7 cellular contexts compared by ENCODE assay signal in the genomic region with DNA sequence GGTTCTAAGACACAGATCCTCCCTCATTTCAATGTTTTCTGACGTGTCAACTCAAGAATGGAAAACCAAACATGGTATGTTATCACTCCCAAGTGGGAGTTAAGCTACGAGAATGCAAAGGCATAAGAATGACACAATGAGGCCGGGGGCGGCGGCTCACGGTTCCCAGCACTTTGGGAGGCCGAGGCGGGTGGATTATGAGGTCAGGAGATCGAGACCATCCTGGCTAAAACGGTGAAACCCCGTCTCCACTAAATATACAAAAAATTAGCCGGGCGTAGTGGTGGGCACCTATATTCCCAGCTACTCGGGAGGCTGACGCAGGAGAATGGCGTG. TPM values are rescaled to one million over a fixed set of nuclear protein-coding genes. Genes with fewer than 3 reads are reported as not detected.
DNase-seq lines count a peak whose midpoint lies in the region; ATAC-seq and TF ChIP-seq lines count a peak whose summit lies in the region.
"Not testable (repeated sequence)": the region's sequence is repeated elsewhere in the genome, so short reads cannot be mapped to it uniquely, and the experiment has no call there.

No MANE protein-coding gene starts in this region.

- H3K4me3 ChIP-seq in Caco-2 (ENCODE audit: low read depth, low read length); PC-9; choroid plexus epithelial cell (ENCODE audit: low read depth, low read length): not testable (repeated sequence)
- H3K4me3 ChIP-seq in HCT116 (replicated peaks in 1 of 2; ENCODE audit: low read depth in 1 of 2, low read length in 2 of 2) = peak overlapping the region; percentile 3 to 35; a peak in 3 of 4 replicates

- H3K27ac Mint-ChIP-seq in Caco-2 (ENCODE audit: unreplicated experiment) = peak overlapping the region; percentile 87
- H3K27ac Mint-ChIP-seq in WTC11 = peak overlapping the region; percentile 39
- H3K27ac Mint-ChIP-seq in mesothelial cell of epicardium = peak overlapping the region; percentile 47

- not testable (repeated sequence) for TF ChIP-seq CTCF in Caco-2 (IDR thresholded peaks at IDR 0.05; ENCODE audit: insufficient read depth in 1 of 2, low read depth in 1 of 2, low read length in 1 of 2, severe bottlenecking in 1 of 2, unreplicated experiment in 1 of 2); HCT116 (IDR thresholded peaks at IDR 0.05 in 2 of 3, conservative IDR thresholded peaks at IDR 0.05 in 1 of 3; ENCODE audit: borderline replicate concordance in 1 of 3, insufficient read depth in 1 of 3, low read depth in 2 of 3, low read length in 2 of 3); PC-9 (conservative IDR thresholded peaks at IDR 0.05); WTC11 (IDR thresholded peaks at IDR 0.05); choroid plexus epithelial cell (conservative IDR thresholded peaks at IDR 0.05; ENCODE audit: low read depth, low read length); mesothelial cell of epicardium (IDR thresholded peaks at IDR 0.05; ENCODE audit: unreplicated experiment)

- peak overlapping the region; percentile 59 for H3K4me2 ChIP-seq in HCT116 (ENCODE audit: low read length)
- H3K4me2 ChIP-seq in PC-9 = 0 out of 2 replicates have a peak overlapping the region, but pooled peaks have one; percentile 7

- not testable (repeated sequence) for BruUV-seq in Caco-2 (replicated peaks; lab: Mats Ljungman, UMichigan); HCT116 (replicated peaks; lab: Mats Ljungman, UMichigan); PC-9 (replicated peaks; lab: Mats Ljungman, UMichigan)

- H3K79me2 ChIP-seq in HCT116 (ENCODE audit: insufficient read depth, low read length) = peaks cover 74% of the 10 kb centered on the region
- H3K79me2 ChIP-seq in PC-9 (ENCODE audit: low read depth) = peaks cover 43% of the 10 kb centered on the region

- peak overlapping the region; percentile 44 for H3K27ac ChIP-seq in HCT116 (ENCODE audit: low read depth, low read length)
- peak overlapping the region; percentile 63 for H3K27ac ChIP-seq in PC-9

- TF ChIP-seq POLR2A in HCT116 (IDR thresholded peaks at IDR 0.05; ENCODE audit: borderline replicate concordance, extremely low read depth, insufficient read depth, insufficient read length) = not testable (repeated sequence)

- POLR2A ChIA-PET in Caco-2 (lab: Charles Lee); WTC11 (lab: Charles Lee): not testable (repeated sequence)
- POLR2A ChIA-PET in HCT116 (lab: Charles Lee) = interaction anchor here (1.7 kb wide), 1 partner anchor 27 kb away, joined by 4 read pairs; no protein-coding TSS in a partner anchor
- POLR2A ChIA-PET in PC-9 (lab: Charles Lee; ENCODE audit: unreplicated experiment) = interaction anchor here (0.6 to 0.7 kb wide), 2 partner anchors 21 to 25 kb away, joined by 4 to 7 read pairs; no protein-coding TSS in a partner anchor

- peaks cover 27% of the 10 kb centered on the region for H3K4me1 Mint-ChIP-seq in Caco-2 (ENCODE audit: low read depth, unreplicated experiment)
- H3K4me1 Mint-ChIP-seq in WTC11 = peaks cover 29% of the 10 kb centered on the region
- H3K4me1 Mint-ChIP-seq in mesothelial cell of epicardium = peaks cover 15% of the 10 kb centered on the region

- not testable (repeated sequence) for H3K9me2 ChIP-seq in HCT116 (ENCODE audit: insufficient read depth); PC-9 (ENCODE audit: insufficient read depth)

- CTCF ChIA-PET in Caco-2 (lab: Charles Lee); PC-9 (lab: Charles Lee): not testable (repeated sequence)
- CTCF ChIA-PET in HCT116 (lab: Charles Lee) = interaction anchor here (1.2 kb wide), 1 partner anchor 132 kb away, joined by 3 read pairs; no protein-coding TSS in a partner anchor
- CTCF ChIA-PET in WTC11 (lab: Charles Lee) = interaction anchor here (1.0 to 2.0 kb wide), 2 partner anchors 11 to 132 kb away, joined by 4 to 5 read pairs; no protein-coding TSS in a partner anchor

- H2AFZ ChIP-seq in HCT116 (ENCODE audit: low read depth, low read length, poor library complexity, severe bottlenecking); PC-9: not testable (repeated sequence)

- not testable (repeated sequence) for H3K36me3 ChIP-seq in Caco-2 (ENCODE audit: control insufficient read depth, insufficient read depth, low read length); HCT116 (ENCODE audit: control insufficient read depth in 1 of 2, insufficient read depth in 2 of 2, low read length in 2 of 2); PC-9 (ENCODE audit: low read depth)

- peaks cover 43% of the 10 kb centered on the region for H3K4me1 ChIP-seq in Caco-2
- peaks cover 17 to 31% of the 10 kb centered on the region in 2 experiments for H3K4me1 ChIP-seq in HCT116 (ENCODE audit: control insufficient read depth in 1 of 2, insufficient read depth in 2 of 2, low read length in 2 of 2)
- peaks cover 23% of the 10 kb centered on the region for H3K4me1 ChIP-seq in PC-9 (replicated peaks; ENCODE audit: insufficient read depth)

- H3K9ac ChIP-seq in HCT116 (ENCODE audit: low read length) = peak overlapping the region; percentile 10

- 0 out of 2 replicates have a peak, but pooled peaks cover 10% of the 10 kb centered on the region for H3F3A ChIP-seq in PC-9 (ENCODE audit: insufficient read depth, low read depth)

- peak overlapping the region; percentile 37 for H3K4me3 Mint-ChIP-seq in Caco-2 (ENCODE audit: unreplicated experiment)
- not testable (repeated sequence) for H3K4me3 Mint-ChIP-seq in WTC11, mesothelial cell of epicardium

- H3K36me3 Mint-ChIP-seq in Caco-2 (ENCODE audit: insufficient read depth, unreplicated experiment) (peaks cover 11% of the 10 kb centered on the region), WTC11 (peaks cover 27% of the 10 kb centered on the region), mesothelial cell of epicardium (peaks cover 30% of the 10 kb centered on the region)

- not testable (repeated sequence) for TF ChIP-seq RAD21 in HCT116 (IDR thresholded peaks at IDR 0.05; ENCODE audit: low read depth)

- not testable (repeated sequence) for H3K27me3 Mint-ChIP-seq in Caco-2 (ENCODE audit: insufficient read depth, unreplicated experiment); WTC11 (ENCODE audit: low read depth); mesothelial cell of epicardium (ENCODE audit: low read depth)

- not testable (repeated sequence) for H3K9me3 ChIP-seq in Caco-2; HCT116 (ENCODE audit: control insufficient read depth in 1 of 2, insufficient read depth in 1 of 2, low read depth in 1 of 2, low read length in 2 of 2); PC-9 (ENCODE audit: insufficient read depth, low read depth)

- peak; percentile 72 for ATAC-seq in HCT116
- peak; percentile 41 for ATAC-seq in WTC11

- intact Hi-C loops in Caco-2 (cut with micrococcal nuclease; ENCODE audit: unreplicated experiment) = loop anchor here (1.0 kb wide), 1 partner anchor 15 kb away; no protein-coding TSS in a partner anchor
- intact Hi-C loops in HCT116 (cut with micrococcal nuclease); PC-9 (cut with micrococcal nuclease; ENCODE audit: unreplicated experiment): not testable (repeated sequence)

- not testable (repeated sequence) for H4K20me1 ChIP-seq in HCT116 (ENCODE audit: insufficient read depth); PC-9 (ENCODE audit: insufficient read depth)

- RAD21 ChIA-PET in HCT116 (lab: Charles Lee; ENCODE audit: low non-redundant PET in 1 of 2, low total read pairs in 2 of 2, uncharacterized antibody in 2 of 2, unreplicated experiment in 2 of 2) = not testable (repeated sequence)

- peak; percentile 26 to 38 for DNase-seq in Caco-2
- DNase-seq in HCT116 (ENCODE audit: low read depth, low spot score) = peak; percentile 45
- not testable (repeated sequence) for DNase-seq in PC-9; WTC11 (ENCODE audit: low spot score); mesothelial cell of epicardium (ENCODE audit: low spot score in 2 of 2, unreplicated experiment in 2 of 2)
- DNase-seq in choroid plexus epithelial cell (ENCODE audit: low read depth) = peak; percentile 53
- peak; percentile 55 for DNase-seq in iris pigment epithelial cell (ENCODE audit: low read depth)

- H3K27me3 ChIP-seq in Caco-2 (replicated peaks; ENCODE audit: control insufficient read depth, insufficient read depth, low read length); HCT116 (ENCODE audit: insufficient read depth, low read length); PC-9 (ENCODE audit: insufficient read depth, low read depth): not testable (repeated sequence)

- H3K9me3 Mint-ChIP-seq in Caco-2 (ENCODE audit: unreplicated experiment); WTC11; mesothelial cell of epicardium: not testable (repeated sequence)

TF ChIP-seq in HCT116, 20 proteins besides CTCF, POLR2A, EP300 and RAD21:
- TF ChIP-seq EGR1 (IDR thresholded peaks at IDR 0.05; ENCODE audit: low read depth) = peak; percentile 55
TF ChIP-seq in HCT116: peak in this region for 1; not testable (repeated sequence) for 19.

RNA-seq across cellular contexts. Expression of a gene that starts 40.6 kb away (rescaled TPM):
- total RNA-seq in Caco-2 (2022) = 35.0 and 39.9 TPM in 2 replicates
- total RNA-seq in HCT116 (2021; ENCODE audit: unreplicated experiment) = 43.0 TPM
- polyA plus RNA-seq in HCT116 (2012) = 18.3 and 20.5 TPM in 2 replicates
- 40.5 and 51.6 TPM in 2 replicates for total RNA-seq in PC-9 (2021)
- 40.5 to 48.3 TPM (median 47.9 TPM) in 3 replicates for total RNA-seq in WTC11 (2021)
- 104 to 109 TPM (median 105 TPM) in 3 replicates for total RNA-seq in mesothelial cell of epicardium
